ENCODE assay signal across 8 cellular contexts in genomic region chr4:128286474-128287158, GRCh38. TPM values are rescaled to one million over a fixed set of nuclear protein-coding genes. Genes with fewer than 3 reads are reported as not detected.
A peak's percentile ranks its signal among the peaks of the same experiment; 100 is the strongest.
DNase-seq lines count a peak whose midpoint lies in the region; ATAC-seq lines count a peak whose summit lies in the region.

No MANE protein-coding gene starts in this region.

- H3K27me3 Mint-ChIP-seq in naive thymus-derived CD8-positive, alpha-beta T cell: no peaks in the 10 kb centered on the region

- H3K4me3 Mint-ChIP-seq in naive thymus-derived CD8-positive, alpha-beta T cell: peak overlapping the region; percentile 80 to 93 (median 88)

- POLR2A ChIA-PET in naive thymus-derived CD8-positive, alpha-beta T cell (lab: Charles Lee): interaction anchor here (0.6 to 2.5 kb wide), 5 partner anchors 89 to 548 kb away, joined by 3 to 11 read pairs (median 3); partner anchors contain the start of genes ABHD18, LARP1B and MFSD8

- peaks cover 22 to 52% (median 49%) of the 10 kb centered on the region in 4 donors for H3K4me1 Mint-ChIP-seq in naive thymus-derived CD8-positive, alpha-beta T cell

- peak overlapping the region; percentile 89 for H3K27ac ChIP-seq in KOPT-K1 (ENCODE audit: low read depth, low read length, poor library complexity, severe bottlenecking)

- H3K27me3 ChIP-seq in endocrine pancreas (ENCODE audit: control insufficient read depth, insufficient read depth, low read length): no peaks in the 10 kb centered on the region

- H3K9me3 Mint-ChIP-seq in naive thymus-derived CD8-positive, alpha-beta T cell: no peaks in the 10 kb centered on the region

- H3K36me3 ChIP-seq in KOPT-K1 (ENCODE audit: insufficient read depth, low read length) (peaks cover 31% of the 10 kb centered on the region), endocrine pancreas (ENCODE audit: control insufficient read depth, insufficient read depth, low read length) (no peaks in the 10 kb centered on the region)

- H3K4me1 ChIP-seq in endocrine pancreas (ENCODE audit: control insufficient read depth, insufficient read depth, low read length): peaks cover 23% of the 10 kb centered on the region

- peak overlapping the region; percentile 96 for H3K4me3 ChIP-seq in endocrine pancreas (ENCODE audit: control insufficient read depth, insufficient read depth, low read length)

- H3K9ac ChIP-seq in endocrine pancreas (ENCODE audit: control insufficient read depth, insufficient read depth, low read length): peak overlapping the region; percentile 72

- ATAC-seq in GM19372 (IDR thresholded peaks at IDR 0.05; ENCODE audit: low read depth, unreplicated experiment): peak; percentile 13
- no peak for ATAC-seq in naive thymus-derived CD8-positive, alpha-beta T cell

- peak overlapping the region; percentile 84 to 99 (median 98) for H3K27ac Mint-ChIP-seq in naive thymus-derived CD8-positive, alpha-beta T cell

- peaks cover 0 to 15% (median 6%) of the 10 kb centered on the region in 3 donors for H3K36me3 Mint-ChIP-seq in naive thymus-derived CD8-positive, alpha-beta T cell

- H3K9me3 ChIP-seq in KOPT-K1 (ENCODE audit: insufficient read depth, low read length, poor library complexity, severe bottlenecking) (no peaks in the 10 kb centered on the region), endocrine pancreas (ENCODE audit: control insufficient read depth, low read length) (no peaks in the 10 kb centered on the region)

- DNase-seq in D341Med (ENCODE audit: low spot score) (peak; percentile 47), T-helper 2 cell (peak in 3 of 5 experiments; percentile 7 to 76 (median 33)), anterior cingulate cortex (lab: John Stamatoyannopoulos, UW) (no peak), inferior parietal cortex (ENCODE audit: extremely low spot score) (no peak)
- peak in 7 of 10 donors; percentile 17 to 69 (median 52) for DNase-seq in naive thymus-derived CD8-positive, alpha-beta T cell

RNA-seq across cellular contexts. Expression of gene PGRMC2, which starts 1.0 kb away (rescaled TPM):
- 10 to 100 TPM; 41.2 to 47.5 TPM for total RNA-seq in naive thymus-derived CD8-positive, alpha-beta T cell
- 10 to 100 TPM; 17.3 to 20.1 (median 19.0) TPM for polyA plus RNA-seq in naive thymus-derived CD8-positive, alpha-beta T cell

Comparison
In these comparisons a context has a peak if more than half of its experiments do, and no peak if none do; other contexts are left out.
1. DNase-seq: peak in D341Med (single experiment), T-helper 2 cell (3 of 5) and naive thymus-derived CD8-positive, alpha-beta T cell (7 of 10); none in anterior cingulate cortex (0 of 58) and inferior parietal cortex (single experiment).